In the genomic region with DNA sequence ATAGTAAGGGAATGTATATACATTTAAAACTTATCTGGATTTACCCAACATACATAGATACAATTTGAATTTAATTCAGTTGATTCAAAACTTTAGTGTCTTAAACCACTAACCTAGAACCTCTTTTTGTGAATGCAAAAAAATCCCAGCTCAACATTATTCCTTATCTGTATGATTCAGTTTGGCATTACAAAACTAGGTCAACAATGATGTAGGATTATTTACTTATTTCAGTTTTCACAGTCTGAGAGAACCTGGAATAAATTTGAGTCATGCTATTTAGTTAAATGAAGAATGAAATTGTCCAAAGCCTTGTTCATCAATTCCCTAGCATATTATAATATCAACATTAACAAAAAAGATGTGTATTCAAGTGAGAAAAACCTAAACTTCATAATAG, we compare ENCODE assay signal across 29 cellular contexts. TPM values are rescaled to one million over a fixed set of nuclear protein-coding genes. Genes with fewer than 3 reads are reported as not detected.
DNase-seq lines count a peak whose midpoint lies in the region; ATAC-seq, FAIRE-seq and TF ChIP-seq lines count a peak whose summit lies in the region.
"Had no signal": no experiment of that assay in that cellular context is flagged by ENCODE, and none has a peak within 500 bp of the region (broad histone marks: within the 10 kb centered on the region; RNA-seq: fewer than 3 reads in every experiment).

No MANE protein-coding gene starts in this region.

- H3K27me3 Mint-ChIP-seq in T-helper 2 cell treated with Interferon-gamma antibody and Interleukin-4, amounts not matched to agents 5 μg/mL and 100 μg/mL, for 36 hours (ENCODE audit: low read depth), result peaks cover 23% of the 10 kb centered on the region

- no peaks in the 10 kb centered on the region for H3K36me3 Mint-ChIP-seq in T-helper 2 cell treated with Interferon-gamma antibody and Interleukin-4, amounts not matched to agents 5 μg/mL and 100 μg/mL, for 36 hours (ENCODE audit: low read depth)
- H3K36me3 Mint-ChIP-seq: CD8-positive, alpha-beta T cell had no signal

- no peaks in the 10 kb centered on the region for H3K27me3 ChIP-seq in HepG2 (ENCODE audit: control insufficient read depth in 1 of 2, insufficient read depth in 2 of 2, low read length in 2 of 2)
- H3K27me3 ChIP-seq in right lobe of liver, result no peaks in the 10 kb centered on the region
- H3K27me3 ChIP-seq in bronchial epithelial cell (ENCODE audit: control insufficient read depth, insufficient read depth, low read length), result peaks cover under 1% of the 10 kb centered on the region

- in situ Hi-C loops in HepG2 (cut with HindIII; ENCODE audit: extremely low pct_ligation_motif_present, low pct_unique_long_range_greater_than_20kb), result no loop called here

- no peak overlapping the region for H3K4me2 ChIP-seq in HepG2 (ENCODE audit: low read depth, low read length)
- H3K4me2 ChIP-seq: PC-9 had no signal

- H3K27ac ChIP-seq in HepG2 (ENCODE audit: extremely low read length, insufficient read depth, low read length) (no peak overlapping the region), right lobe of liver (no peak overlapping the region)
- H3K27ac ChIP-seq: 22Rv1, HL-60, PC-9 had no signal

- H3K9me3 Mint-ChIP-seq in T-helper 2 cell treated with Interferon-gamma antibody and Interleukin-4, amounts not matched to agents 5 μg/mL and 100 μg/mL, for 36 hours, result no peaks in the 10 kb centered on the region
- H3K9me3 Mint-ChIP-seq: CD8-positive, alpha-beta T cell had no signal

- H3K4me3 ChIP-seq in HepG2 (replicated peaks in 1 of 3; ENCODE audit: insufficient read depth in 1 of 3, low read depth in 2 of 3, low read length in 3 of 3) (no peak overlapping the region), right lobe of liver (no peak overlapping the region), bronchial epithelial cell (ENCODE audit: low read depth, low read length) (no peak overlapping the region)
- H3K4me3 ChIP-seq: K562, PC-9 had no signal

- H2AFZ ChIP-seq in HepG2 (ENCODE audit: low read length), result no peak overlapping the region
- H2AFZ ChIP-seq: PC-9 had no signal

- H3K4me1 Mint-ChIP-seq in T-helper 2 cell treated with Interferon-gamma antibody and Interleukin-4, amounts not matched to agents 5 μg/mL and 100 μg/mL, for 36 hours (ENCODE audit: low read depth), result no peaks in the 10 kb centered on the region
- H3K4me1 Mint-ChIP-seq: B cell had no signal

- no peak for TF ChIP-seq CTCF in HepG2 (CRISPR knock-in tag; IDR thresholded peaks at IDR 0.05)
- no peak for TF ChIP-seq CTCF in right lobe of liver (IDR thresholded peaks at IDR 0.05)
- TF ChIP-seq CTCF in bronchial epithelial cell (IDR thresholded peaks at IDR 0.05; ENCODE audit: insufficient read depth, low read length, severe bottlenecking), result no peak
- no peak for TF ChIP-seq CTCF in omental fat pad (IDR thresholded peaks at IDR 0.05)

- CTCF ChIA-PET in HepG2 (lab: Yijun Ruan, JAX; ENCODE audit: low intra/inter-chr PET ratio, low total read pairs), result no interaction called here

- POLR2A ChIA-PET in HepG2 (lab: Yijun Ruan, JAX), result interaction anchor here (3.9 kb wide), 1 partner anchor 9 kb away, joined by 23 read pairs; no protein-coding TSS in a partner anchor

- no peak overlapping the region for H3K27ac Mint-ChIP-seq in T-helper 2 cell treated with Interferon-gamma antibody and Interleukin-4, amounts not matched to agents 5 μg/mL and 100 μg/mL, for 36 hours
- H3K27ac Mint-ChIP-seq: B cell; CD8-positive, alpha-beta T cell had no signal

- peaks cover 12% of the 10 kb centered on the region for H3K79me2 ChIP-seq in HepG2 (ENCODE audit: insufficient read depth, low read length)

- DNase-seq in HepG2 (ENCODE audit: low spot score) (no peak), right lobe of liver (no peak), bronchial epithelial cell (ENCODE audit: low read depth) (peak; percentile 58), omental fat pad (ENCODE audit: low spot score) (no peak), NCI-H1417 (lab: John Stamatoyannopoulos, UW) (no peak), NCI-H2171 (lab: John Stamatoyannopoulos, UW) (no peak)
- DNase-seq in T-helper 2 cell treated with Interferon-gamma antibody and Interleukin-4, amounts not matched to agents 5 μg/mL and 100 μg/mL, for 36 hours (ENCODE audit: low spot score), result no peak
- DNase-seq: Caco-2; CD8-positive, alpha-beta T cell; DMS79 treated with DMSO at 0.1 percent for 48 hours; GF-D8; HCEC 1CT; Kasumi-1; NCI-H1092 treated with DMSO at 0.1 percent for 48 hours; NCI-H1436 treated with DMSO at 0.1 percent for 48 hours; NCI-H187 treated with DMSO at 0.1 percent for 48 hours; NCI-H2107; NCI-H446; NCI-H524 treated with DMSO at 0.1 percent for 48 hours; NCI-H774; NK-92 treated with Interleukin-12 subunit alpha and Interleukin-12 subunit beta, amount 100 ng/mL, for 24 hours; SHP77 had no signal

- no peak for FAIRE-seq in HepG2 (lab: Jason Lieb, UNC)
- FAIRE-seq in bronchial epithelial cell (lab: Jason Lieb, UNC), result no peak
- FAIRE-seq: GM12891, H1, K562 had no signal

- H3K4me1 ChIP-seq in HepG2 (ENCODE audit: insufficient read depth, low read length) (peaks cover 45% of the 10 kb centered on the region), right lobe of liver (no peaks in the 10 kb centered on the region)

- no peak overlapping the region for H3K4me3 Mint-ChIP-seq in T-helper 2 cell treated with Interferon-gamma antibody and Interleukin-4, amounts not matched to agents 5 μg/mL and 100 μg/mL, for 36 hours
- H3K4me3 Mint-ChIP-seq: B cell; CD8-positive, alpha-beta T cell had no signal

- TF ChIP-seq EP300 in HepG2 (IDR thresholded peaks at IDR 0.05; ENCODE audit: low read depth in 2 of 2, low read length in 2 of 2) (no peak; a peak in 1 of 4 replicates), HepG2 (CRISPR knock-in tag; IDR thresholded peaks at IDR 0.05; ENCODE audit: borderline replicate concordance) (no peak)

- intact Hi-C loops in HepG2 (cut with micrococcal nuclease; ENCODE audit: unreplicated experiment), result no loop called here
- intact Hi-C loops in right lobe of liver (cut with DNase I), result no loop called here

- TF ChIP-seq POLR2A in HepG2 (IDR thresholded peaks at IDR 0.05; ENCODE audit: insufficient read depth in 1 of 2, low read depth in 2 of 2, low read length in 2 of 2) (no peak), right lobe of liver (IDR thresholded peaks at IDR 0.05) (no peak)

- no peak for TF ChIP-seq RAD21 in HepG2 (CRISPR knock-in tag; IDR thresholded peaks at IDR 0.05)

- ATAC-seq in HepG2 (no peak), right lobe of liver (no peak), omental fat pad (ENCODE audit: low FRiP score) (peak; percentile 57)
- ATAC-seq: CD8-positive, alpha-beta T cell; K562 had no signal

- H3K36me3 ChIP-seq in HepG2 (replicated peaks in 1 of 2; ENCODE audit: control insufficient read depth in 1 of 2, insufficient read depth in 2 of 2, low read length in 2 of 2) (peaks cover 0 to 3% of the 10 kb centered on the region in 2 experiments; a peak in 2 of 5 replicates), right lobe of liver (no peaks in the 10 kb centered on the region), bronchial epithelial cell (ENCODE audit: control insufficient read depth, insufficient read depth, low read length) (no peaks in the 10 kb centered on the region)

- H3K9ac ChIP-seq in HepG2 (ENCODE audit: insufficient read depth, low read depth, low read length), result no peak overlapping the region

- BruUV-seq in HepG2 (replicated peaks; lab: Mats Ljungman, UMichigan), result no TSS peak

- no peaks in the 10 kb centered on the region for H3K9me3 ChIP-seq in HepG2 (ENCODE audit: low read length)
- no peaks in the 10 kb centered on the region for H3K9me3 ChIP-seq in right lobe of liver
- H3K9me3 ChIP-seq: Caco-2 had no signal

- no peaks in the 10 kb centered on the region for H4K20me1 ChIP-seq in HepG2 (ENCODE audit: insufficient read depth, low read length)

TF ChIP-seq in HepG2, 621 proteins besides CTCF, POLR2A, EP300 and RAD21 (continues in another document):
- TF ChIP-seq PCBP2 (optimal IDR thresholded peaks at IDR 0.05; ENCODE audit: low read depth, low read length, poor library complexity, severe bottlenecking), result no peak

RNA-seq across cellular contexts. Expression of a gene that starts 7.4 kb away (rescaled TPM):
- total RNA-seq in HepG2 (2016; rRNA removed; fragmentation: Illumina TruSeq; extraction: Trizol) (42.4 and 68.9 TPM in 2 replicates), right lobe of liver (1 to 10 TPM; 5.0 to 9.9 (median 5.7) TPM), bronchial epithelial cell (1.1 and 2.9 TPM in 2 replicates), omental fat pad (10 to 100 TPM; 22.4 to 60.5 (median 36.4) TPM)
- total RNA-seq in HepG2 (2016; cell fraction: cytosol; rRNA removed; fragmentation: Illumina TruSeq; extraction: Trizol; ENCODE audit: low read depth), result 7.3 TPM in 2 replicates
- 36.6 and 64.1 TPM in 2 replicates for total RNA-seq in HepG2 (2016; cell fraction: insoluble cytoplasmic fraction; rRNA removed; fragmentation: Illumina TruSeq; extraction: Trizol)
- 13.6 and 62.2 TPM in 2 replicates for total RNA-seq in HepG2 (2016; cell fraction: membrane; rRNA removed; fragmentation: Illumina TruSeq; extraction: Trizol)
- 117 and 122 TPM in 2 replicates for total RNA-seq in HepG2 (2016; cell fraction: nucleus; rRNA removed; fragmentation: Illumina TruSeq; extraction: Trizol)
- 55.9 and 56.7 TPM in 2 replicates for polyA plus RNA-seq in HepG2 (2011; rRNA removed)
- polyA plus RNA-seq in HepG2 (2011; cell fraction: cytosol; rRNA removed), result 28.0 and 47.5 TPM in 2 replicates
- polyA plus RNA-seq in HepG2 (2011; cell fraction: nucleus; rRNA removed), result 39.0 and 50.9 TPM in 2 replicates
- 55.3 and 86.1 TPM in 2 replicates for polyA plus RNA-seq in HepG2 (2012)
- polyA plus RNA-seq in HepG2 (2016; cell fraction: cytosol; fragmentation: Illumina TruSeq; extraction: Trizol; ENCODE audit: low read depth), result 2.6 and 3.2 TPM in 2 replicates
- 36.0 and 37.9 TPM in 2 replicates for polyA plus RNA-seq in HepG2 (2016; cell fraction: insoluble cytoplasmic fraction; fragmentation: Illumina TruSeq; extraction: Trizol; ENCODE audit: low read depth)
- polyA plus RNA-seq in HepG2 (2016; cell fraction: membrane; fragmentation: Illumina TruSeq; extraction: Trizol; ENCODE audit: low read depth), result 7.2 and 7.6 TPM in 2 replicates
- polyA plus RNA-seq in HepG2 (2016; cell fraction: nucleus; fragmentation: Illumina TruSeq; extraction: Trizol; ENCODE audit: insufficient read depth, low read depth), result 24.9 and 26.8 TPM in 2 replicates
- 1.6 and 88.7 TPM in 2 replicates for polyA minus RNA-seq in HepG2 (2011; rRNA and poly(A)+ RNA removed; ENCODE audit: low replicate concordance)
- polyA minus RNA-seq in HepG2 (2011; cell fraction: cytosol; rRNA and poly(A)+ RNA removed), result 58.0 and 80.2 TPM in 2 replicates
- polyA minus RNA-seq in HepG2 (2011; cell fraction: nucleus; rRNA and poly(A)+ RNA removed), result 775 and 905 TPM in 2 replicates
- total RNA-seq: PC-9 had no signal
